21 cellular contexts compared by ENCODE assay signal in the genomic region with DNA sequence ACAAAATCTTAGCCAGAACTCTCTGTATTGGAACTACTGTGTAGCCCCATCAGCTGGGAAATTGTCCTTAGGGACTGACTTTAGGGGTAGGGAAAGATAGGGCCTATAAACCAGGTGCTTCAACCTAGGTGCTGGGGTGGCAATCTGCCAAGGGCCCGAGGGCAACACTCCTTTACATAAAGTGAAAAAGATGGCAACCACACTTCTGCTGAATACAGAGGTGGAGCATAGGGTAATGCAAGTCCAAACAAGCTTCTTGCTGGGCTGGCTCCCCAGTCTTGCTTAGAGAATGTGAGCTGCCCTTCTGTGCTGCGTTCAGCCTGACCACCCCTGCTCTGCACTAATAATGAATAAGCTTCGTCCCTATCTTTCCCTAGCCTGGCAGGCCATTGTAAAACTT. TPM values are rescaled to one million over a fixed set of nuclear protein-coding genes. Genes with fewer than 3 reads are reported as not detected.
A peak's percentile ranks its signal among the peaks of the same experiment; 100 is the strongest.
DNase-seq lines count a peak whose midpoint lies in the region; ATAC-seq and TF ChIP-seq lines count a peak whose summit lies in the region.
"Had no signal": no experiment of that assay in that cellular context is flagged by ENCODE, and none has a peak within 500 bp of the region (broad histone marks: within the 10 kb centered on the region; RNA-seq: fewer than 3 reads in every experiment).

No MANE protein-coding gene starts in this region.

- no peak overlapping the region for H3K27ac ChIP-seq in Panc1 (ENCODE audit: low read length)
- H3K27ac ChIP-seq: BLaER1 treated with 17β-estradiol and CSF1 and Interleukin-3, amounts not matched to agents 10 nM and 100 nM; neutrophil; right atrium auricular region; thyroid gland had no signal

- H3K4me1 ChIP-seq in Panc1 (ENCODE audit: control insufficient read depth, insufficient read depth, low read length) = no peaks in the 10 kb centered on the region
- H3K4me1 ChIP-seq: right atrium auricular region, thyroid gland had no signal

- ATAC-seq in Panc1 = peak; percentile 38; the same call in 1 of the 2 replicates
- ATAC-seq: left ventricle myocardium superior; stimulated activated memory B cell treated with anti-CD40 and anti-IgM and Interleukin-4, amounts not matched to agents 10 μg/mL and 1 μg/mL and 100 μg/mL, for 72 hours had no signal

- POLR2A ChIA-PET in Panc1 (lab: Charles Lee) = no interaction called here

- BruUV-seq in Panc1 (replicated peaks; lab: Mats Ljungman, UMichigan) = no TSS peak

- H3K27me3 Mint-ChIP-seq in mesothelial cell of epicardium (ENCODE audit: low read depth) = no peaks in the 10 kb centered on the region
- H3K27me3 Mint-ChIP-seq: activated CD4-positive, alpha-beta T cell treated with anti-CD3 and anti-CD28 coated beads, Interleukin-2, amount 10 ng/mL, durations not matched to agents 7 days and 5 days; stimulated activated memory B cell treated with anti-CD40 and anti-IgM and Interleukin-4, amounts not matched to agents 10 μg/mL and 1 μg/mL and 100 μg/mL, for 72 hours had no signal

- in situ Hi-C loops in Panc1 (cut with HindIII; ENCODE audit: low pct_unique_long_range_greater_than_20kb, low sequenced_read_pairs) = no loop called here

- peaks cover 3% of the 10 kb centered on the region for H3K36me3 Mint-ChIP-seq in mesothelial cell of epicardium
- H3K36me3 Mint-ChIP-seq: stimulated activated memory B cell treated with anti-CD40 and anti-IgM and Interleukin-4, amounts not matched to agents 10 μg/mL and 1 μg/mL and 100 μg/mL, for 72 hours had no signal

- peaks cover 8% of the 10 kb centered on the region for H3K4me1 Mint-ChIP-seq in mesothelial cell of epicardium

- DNase-seq in NCI-H2196 (lab: John Stamatoyannopoulos, UW; ENCODE audit: unreplicated experiment) (peak; percentile 13), NCI-H2196 treated with DMSO at 0.1 percent for 48 hours (lab: John Stamatoyannopoulos, UW; ENCODE audit: unreplicated experiment) (no peak), NCI-H1436 (lab: John Stamatoyannopoulos, UW) (peak; percentile 25), Panc1 (ENCODE audit: low read depth, low spot score) (no peak), mesothelial cell of epicardium (ENCODE audit: low spot score in 2 of 2, unreplicated experiment in 2 of 2) (no peak), NCI-H1930 (lab: John Stamatoyannopoulos, UW) (no peak), GDM1 (lab: John Stamatoyannopoulos, UW) (no peak)
- DNase-seq in activated CD4-positive, alpha-beta T cell treated with anti-CD3 and anti-CD28 coated beads, Interleukin-2, amount 50 U/mL, for 48 hours = no peak
- DNase-seq: activated CD4-positive, alpha-beta T cell treated with anti-CD3 and anti-CD28 coated beads, Interleukin-2, amount 10 ng/mL, durations not matched to agents 7 days and 5 days; activated CD8-positive, alpha-beta memory T cell treated with anti-CD3 and anti-CD28 coated beads, Interleukin-2, amount 50 U/mL, for 48 hours; activated gamma-delta T cell treated with Interleukin-2 at 50 U/mL for 16 hours; glutamatergic neuron; KBM-7; left ventricle myocardium superior; NCI-H1092 treated with DMSO at 0.1 percent for 48 hours; stimulated activated CD4-positive, alpha-beta T cell treated with anti-CD3 and anti-CD28 coated beads, Interleukin-15, amount 100 ng/mL, for 24 hours; thyroid gland had no signal

- no peak overlapping the region for H3K4me3 Mint-ChIP-seq in mesothelial cell of epicardium
- H3K4me3 Mint-ChIP-seq: activated CD4-positive, alpha-beta T cell treated with anti-CD3 and anti-CD28 coated beads, Interleukin-2, amount 10 ng/mL, durations not matched to agents 7 days and 5 days; stimulated activated memory B cell treated with anti-CD40 and anti-IgM and Interleukin-4, amounts not matched to agents 10 μg/mL and 1 μg/mL and 100 μg/mL, for 72 hours had no signal

- no peaks in the 10 kb centered on the region; the same call in 1 of the 2 replicates for H3K36me3 ChIP-seq in Panc1 (ENCODE audit: control insufficient read depth, insufficient read depth, low read length)
- H3K36me3 ChIP-seq: neutrophil, right atrium auricular region, thyroid gland had no signal

- peaks cover 20% of the 10 kb centered on the region for H3K9me3 Mint-ChIP-seq in mesothelial cell of epicardium
- H3K9me3 Mint-ChIP-seq: activated CD4-positive, alpha-beta T cell treated with anti-CD3 and anti-CD28 coated beads, Interleukin-2, amount 10 ng/mL, durations not matched to agents 7 days and 5 days; stimulated activated memory B cell treated with anti-CD40 and anti-IgM and Interleukin-4, amounts not matched to agents 10 μg/mL and 1 μg/mL and 100 μg/mL, for 72 hours had no signal

- H3K27ac Mint-ChIP-seq in mesothelial cell of epicardium = peak overlapping the region; percentile 37
- H3K27ac Mint-ChIP-seq: activated CD4-positive, alpha-beta T cell treated with anti-CD3 and anti-CD28 coated beads, Interleukin-2, amount 10 ng/mL, durations not matched to agents 7 days and 5 days; stimulated activated memory B cell treated with anti-CD40 and anti-IgM and Interleukin-4, amounts not matched to agents 10 μg/mL and 1 μg/mL and 100 μg/mL, for 72 hours had no signal

- no peaks in the 10 kb centered on the region for H3K27me3 ChIP-seq in Panc1 (ENCODE audit: control insufficient read depth, insufficient read depth, low read length)
- H3K27me3 ChIP-seq: neutrophil, right atrium auricular region, thyroid gland had no signal

- intact Hi-C loops in Panc1 (cut with micrococcal nuclease; ENCODE audit: unreplicated experiment) = no loop called here

- TF ChIP-seq CTCF in Panc1 (IDR thresholded peaks at IDR 0.05) (no peak), mesothelial cell of epicardium (IDR thresholded peaks at IDR 0.05; ENCODE audit: unreplicated experiment) (no peak)

- H3K9me3 ChIP-seq in Panc1 (ENCODE audit: control insufficient read depth, insufficient read depth, low read depth, low read length) = no peaks in the 10 kb centered on the region
- H3K9me3 ChIP-seq: BLaER1 treated with 17β-estradiol and CSF1 and Interleukin-3, amounts not matched to agents 10 nM and 100 nM; neutrophil; right atrium auricular region; thyroid gland had no signal

- no peak overlapping the region for H3K4me3 ChIP-seq in Panc1 (ENCODE audit: low read depth in 2 of 2, low read length in 2 of 2)
- H3K4me3 ChIP-seq: BLaER1 treated with 17β-estradiol and CSF1 and Interleukin-3, amounts not matched to agents 10 nM and 100 nM; right atrium auricular region; thyroid gland had no signal

- CTCF ChIA-PET in Panc1 (lab: Charles Lee) = no interaction called here

RNA-seq across cellular contexts. Expression of gene ZBTB33, which starts 9.8 kb away (rescaled TPM):
- 21.5 TPM for total RNA-seq in Panc1 (2021; ENCODE audit: unreplicated experiment)
- polyA plus RNA-seq in Panc1 (2012; ENCODE audit: insufficient read length) = 8.9 TPM
- total RNA-seq in mesothelial cell of epicardium = 20.3 to 21.5 TPM (median 20.6 TPM) in 3 replicates

RNA-seq across cellular contexts. Expression of gene TMEM255A, which starts 50.9 kb away (rescaled TPM):
- total RNA-seq in Panc1 (2021; ENCODE audit: unreplicated experiment) (0.31 TPM), mesothelial cell of epicardium (1.3 to 1.8 TPM (median 1.5 TPM) in 3 replicates)
- polyA plus RNA-seq in Panc1 (2012; ENCODE audit: insufficient read length) = not detected
- total RNA-seq: activated CD4-positive, alpha-beta T cell treated with anti-CD3 and anti-CD28 coated beads, Interleukin-2, amount 10 ng/mL, durations not matched to agents 7 days and 5 days had no signal

Comparison
In these comparisons a context has a peak if more than half of its experiments do, and no peak if none do; other contexts are left out.
1. DNase-seq: peak in NCI-H2196 (single experiment) and NCI-H1436 (single experiment); none in NCI-H2196 treated with DMSO at 0.1 percent for 48 hours (single experiment), Panc1 (single experiment), mesothelial cell of epicardium (0 of 2), activated CD4-positive, alpha-beta T cell treated with anti-CD3 and anti-CD28 coated beads, Interleukin-2, amount 50 U/mL, for 48 hours (0 of 2), NCI-H1930 (0 of 2) and GDM1 (single experiment).